Comparison of ENCODE assay signal across 12 cellular contexts in genomic region chr1:58941471-58942289, GRCh38.
A peak's percentile ranks its signal among the peaks of the same experiment; 100 is the strongest.
DNase-seq lines count a peak whose midpoint lies in the region; ATAC-seq and TF ChIP-seq lines count a peak whose summit lies in the region.
"Had no signal": no experiment of that assay in that cellular context is flagged by ENCODE, and none has a peak within 500 bp of the region (broad histone marks: within the 10 kb centered on the region; RNA-seq: fewer than 3 reads in every experiment).

No MANE protein-coding gene starts in this region.

- H3K36me3 Mint-ChIP-seq in CD8-positive, alpha-beta memory T cell: peaks cover 0 to 2% (median 0%) of the 10 kb centered on the region in 3 donors
- H3K36me3 Mint-ChIP-seq in activated CD4-positive, alpha-beta memory T cell treated with anti-CD3 and anti-CD28 coated beads, Interleukin-2, amount 10 ng/mL, durations not matched to agents 7 days and 5 days (ENCODE audit: low read depth): peaks cover 18% of the 10 kb centered on the region
- no peaks in the 10 kb centered on the region for H3K36me3 Mint-ChIP-seq in HFFc6 (ENCODE audit: low read depth)
- no peaks in the 10 kb centered on the region for H3K36me3 Mint-ChIP-seq in endothelial cell (ENCODE audit: low read depth, unreplicated experiment)

- H3K9me3 Mint-ChIP-seq in CD8-positive, alpha-beta memory T cell: no peaks in the 10 kb centered on the region
- H3K9me3 Mint-ChIP-seq in activated CD4-positive, alpha-beta memory T cell treated with anti-CD3 and anti-CD28 coated beads, Interleukin-2, amount 10 ng/mL, durations not matched to agents 7 days and 5 days: peaks cover 10% of the 10 kb centered on the region
- H3K9me3 Mint-ChIP-seq in HFFc6: no peaks in the 10 kb centered on the region; the same call in 1 of the 2 replicates
- no peaks in the 10 kb centered on the region for H3K9me3 Mint-ChIP-seq in endothelial cell (ENCODE audit: unreplicated experiment)

- ATAC-seq in GM21447 (IDR thresholded peaks at IDR 0.05; ENCODE audit: unreplicated experiment) (peak; percentile 51), right lobe of liver (peak; percentile 59 to 80 (median 67)), psoas muscle (no peak), GM21737 (IDR thresholded peaks at IDR 0.05; ENCODE audit: unreplicated experiment) (no peak)

- intact Hi-C loops in right lobe of liver (cut with DNase I) (no loop called here), psoas muscle (cut with DNase I) (no loop called here)

- H3K27me3 ChIP-seq in CD8-positive, alpha-beta memory T cell (ENCODE audit: insufficient read depth, low read length, poor library complexity, severe bottlenecking): no peaks in the 10 kb centered on the region
- H3K27me3 ChIP-seq in right lobe of liver (no peaks in the 10 kb centered on the region), psoas muscle (ENCODE audit: insufficient read depth in 3 of 3, low read length in 2 of 3) (no peaks in the 10 kb centered on the region)

- DNase-seq in CD8-positive, alpha-beta memory T cell: peak in 4 of 5 donors; percentile 22 to 75 (median 60)
- peak; percentile 71 for DNase-seq in activated CD4-positive, alpha-beta memory T cell treated with anti-CD3 and anti-CD28 coated beads, Interleukin-2, amount 10 ng/mL, durations not matched to agents 7 days and 5 days
- no peak for DNase-seq in right lobe of liver
- no peak for DNase-seq in psoas muscle
- DNase-seq in HFFc6: no peak
- no peak for DNase-seq in endothelial cell (ENCODE audit: low spot score)
- DNase-seq: GM23248, NCI-H526, SW 1271 had no signal

- TF ChIP-seq CTCF in right lobe of liver (IDR thresholded peaks at IDR 0.05): no peak
- TF ChIP-seq CTCF in psoas muscle (IDR thresholded peaks at IDR 0.05): no peak
- TF ChIP-seq CTCF in HFFc6 (IDR thresholded peaks at IDR 0.05): no peak
- TF ChIP-seq CTCF in endothelial cell (IDR thresholded peaks at IDR 0.05; ENCODE audit: unreplicated experiment): no peak

- H3K27ac Mint-ChIP-seq in CD8-positive, alpha-beta memory T cell: peak overlapping the region; percentile 66 to 92 (median 82)
- peak overlapping the region; percentile 83 for H3K27ac Mint-ChIP-seq in activated CD4-positive, alpha-beta memory T cell treated with anti-CD3 and anti-CD28 coated beads, Interleukin-2, amount 10 ng/mL, durations not matched to agents 7 days and 5 days
- H3K27ac Mint-ChIP-seq in HFFc6: no peak overlapping the region
- H3K27ac Mint-ChIP-seq in endothelial cell (ENCODE audit: unreplicated experiment): no peak overlapping the region
- H3K27ac Mint-ChIP-seq: dendritic cell treated with granulocyte-macrophage colony-stimulating factor and Interleukin-4, amounts not matched to agents 40 ng/mL and 50 ng/mL, for 4 days had no signal

- peak overlapping the region; percentile 39 to 91 (median 76) for H3K4me3 Mint-ChIP-seq in CD8-positive, alpha-beta memory T cell
- peak overlapping the region; percentile 42 for H3K4me3 Mint-ChIP-seq in activated CD4-positive, alpha-beta memory T cell treated with anti-CD3 and anti-CD28 coated beads, Interleukin-2, amount 10 ng/mL, durations not matched to agents 7 days and 5 days
- H3K4me3 Mint-ChIP-seq in HFFc6 (no peak overlapping the region), endothelial cell (ENCODE audit: unreplicated experiment) (no peak overlapping the region)
- H3K4me3 Mint-ChIP-seq: dendritic cell treated with granulocyte-macrophage colony-stimulating factor and Interleukin-4, amounts not matched to agents 40 ng/mL and 50 ng/mL, for 4 days had no signal

- peaks cover 71 to 83% (median 79%) of the 10 kb centered on the region in 3 donors for H3K4me1 Mint-ChIP-seq in CD8-positive, alpha-beta memory T cell
- H3K4me1 Mint-ChIP-seq in activated CD4-positive, alpha-beta memory T cell treated with anti-CD3 and anti-CD28 coated beads, Interleukin-2, amount 10 ng/mL, durations not matched to agents 7 days and 5 days: peaks cover 59% of the 10 kb centered on the region
- H3K4me1 Mint-ChIP-seq in HFFc6 (ENCODE audit: low read depth) (peaks cover 8% of the 10 kb centered on the region; the same call in 1 of the 2 replicates), endothelial cell (ENCODE audit: unreplicated experiment) (peaks cover 23% of the 10 kb centered on the region)

- WGBS in right lobe of liver (ENCODE audit: insufficient coverage, low coverage, low lambda C conversion rate, missing lambda C conversion rate): 33% methylated on average over 4 of the region's 4 CpGs
- 71 to 78% (median 73%) methylated on average over 4 of the region's 4 CpGs for WGBS in psoas muscle, 3 donors

- H3K4me1 ChIP-seq in CD8-positive, alpha-beta memory T cell (ENCODE audit: insufficient read depth, low read length): peaks cover 61% of the 10 kb centered on the region
- peaks cover 0 to 3% (median 0%) of the 10 kb centered on the region in 4 donors for H3K4me1 ChIP-seq in right lobe of liver
- H3K4me1 ChIP-seq in psoas muscle: no peaks in the 10 kb centered on the region

- H3K4me3 ChIP-seq in CD8-positive, alpha-beta memory T cell (ENCODE audit: low read length): peak overlapping the region; percentile 43
- H3K4me3 ChIP-seq in right lobe of liver: no peak overlapping the region
- no peak overlapping the region for H3K4me3 ChIP-seq in psoas muscle
- H3K4me3 ChIP-seq: GM23248 had no signal

- CTCF ChIA-PET in CD8-positive, alpha-beta memory T cell (lab: Charles Lee): interaction anchor here (0.9 to 2.4 kb wide), 6 partner anchors 10 to 160 kb away, joined by 3 to 10 read pairs (median 4); partner anchors contain the start of gene JUN
- CTCF ChIA-PET in activated CD4-positive, alpha-beta memory T cell treated with anti-CD3 and anti-CD28 coated beads, Interleukin-2, amount 10 ng/mL, durations not matched to agents 7 days and 5 days (lab: Charles Lee): interaction anchor here (0.9 to 1.7 kb wide), 9 partner anchors 8 to 205 kb away, joined by 3 to 6 read pairs (median 4); no protein-coding TSS in a partner anchor

- no peak overlapping the region for H3K27ac ChIP-seq in CD8-positive, alpha-beta memory T cell (ENCODE audit: low read depth, low read length)
- H3K27ac ChIP-seq in right lobe of liver (no peak overlapping the region), psoas muscle (no peak overlapping the region)
- H3K27ac ChIP-seq: GM23248 had no signal

- POLR2A ChIA-PET in CD8-positive, alpha-beta memory T cell (lab: Charles Lee): interaction anchor here (0.6 to 3.5 kb wide), 8 partner anchors 16 to 158 kb away, joined by 3 to 33 read pairs (median 7); partner anchors contain the start of gene JUN
- POLR2A ChIA-PET in activated CD4-positive, alpha-beta memory T cell treated with anti-CD3 and anti-CD28 coated beads, Interleukin-2, amount 10 ng/mL, durations not matched to agents 7 days and 5 days (lab: Charles Lee): interaction anchor here (0.6 to 3.5 kb wide), 19 partner anchors 9 to 630 kb away, joined by 3 to 30 read pairs (median 4); partner anchors contain the start of gene JUN

- no peaks in the 10 kb centered on the region for H3K36me3 ChIP-seq in CD8-positive, alpha-beta memory T cell (ENCODE audit: insufficient read depth, low read length)
- H3K36me3 ChIP-seq in right lobe of liver (no peaks in the 10 kb centered on the region), psoas muscle (ENCODE audit: insufficient read depth in 1 of 2, low read depth in 1 of 2) (no peaks in the 10 kb centered on the region)

- no peak for TF ChIP-seq POLR2A in right lobe of liver (IDR thresholded peaks at IDR 0.05)

- H3K27me3 Mint-ChIP-seq in CD8-positive, alpha-beta memory T cell: no peaks in the 10 kb centered on the region
- H3K27me3 Mint-ChIP-seq in activated CD4-positive, alpha-beta memory T cell treated with anti-CD3 and anti-CD28 coated beads, Interleukin-2, amount 10 ng/mL, durations not matched to agents 7 days and 5 days: peaks cover 4% of the 10 kb centered on the region
- H3K27me3 Mint-ChIP-seq in HFFc6 (ENCODE audit: insufficient read depth) (no peaks in the 10 kb centered on the region; the same call in none of the 2 replicates), endothelial cell (ENCODE audit: unreplicated experiment) (peaks cover 3% of the 10 kb centered on the region)

- H3K9me3 ChIP-seq in CD8-positive, alpha-beta memory T cell (ENCODE audit: low read length): no peaks in the 10 kb centered on the region
- H3K9me3 ChIP-seq in right lobe of liver (no peaks in the 10 kb centered on the region), psoas muscle (no peaks in the 10 kb centered on the region)

Comparison
In these comparisons a context has a peak if more than half of its experiments do, and no peak if none do; other contexts are left out.
1. DNase-seq: peak in CD8-positive, alpha-beta memory T cell (4 of 5) and activated CD4-positive, alpha-beta memory T cell treated with anti-CD3 and anti-CD28 coated beads, Interleukin-2, amount 10 ng/mL, durations not matched to agents 7 days and 5 days (single experiment); none in right lobe of liver (0 of 3), psoas muscle (0 of 2), HFFc6 (single experiment) and endothelial cell (single experiment).
2. H3K27ac Mint-ChIP-seq: peak in CD8-positive, alpha-beta memory T cell (8 of 8) and activated CD4-positive, alpha-beta memory T cell treated with anti-CD3 and anti-CD28 coated beads, Interleukin-2, amount 10 ng/mL, durations not matched to agents 7 days and 5 days (single experiment); none in HFFc6 (single experiment) and endothelial cell (single experiment).
3. H3K4me3 Mint-ChIP-seq: peak in CD8-positive, alpha-beta memory T cell (7 of 7) and activated CD4-positive, alpha-beta memory T cell treated with anti-CD3 and anti-CD28 coated beads, Interleukin-2, amount 10 ng/mL, durations not matched to agents 7 days and 5 days (single experiment); none in HFFc6 (single experiment) and endothelial cell (single experiment).
4. ATAC-seq: peak in GM21447 (single experiment) and right lobe of liver (4 of 4); none in psoas muscle (0 of 4) and GM21737 (single experiment).